Comparison of ENCODE assay signal across 18 cellular contexts in genomic region chr4:87363552-87363951, GRCh38. TPM values are rescaled to one million over a fixed set of nuclear protein-coding genes. Genes with fewer than 3 reads are reported as not detected.
"Had no signal": no experiment of that assay in that cellular context is flagged by ENCODE, and none has a peak within 500 bp of the region (broad histone marks: within the 10 kb centered on the region; RNA-seq: fewer than 3 reads in every experiment).

No MANE protein-coding gene starts in this region.

- H3K4me3 ChIP-seq: colonic mucosa, prostate gland, right lobe of liver, suprapubic skin had no signal

- H3K27ac ChIP-seq: colonic mucosa, prostate gland, right lobe of liver, suprapubic skin had no signal

- H3K4me3 Mint-ChIP-seq: activated CD4-positive, alpha-beta T cell treated with anti-CD3 and anti-CD28 coated beads for 36 hours; activated CD8-positive, alpha-beta T cell treated with anti-CD3 and anti-CD28 coated beads for 36 hours; nephron had no signal

- ATAC-seq: activated CD4-positive, alpha-beta T cell treated with anti-CD3 and anti-CD28 coated beads for 36 hours; activated CD8-positive, alpha-beta T cell treated with anti-CD3 and anti-CD28 coated beads for 36 hours; activated naive CD4-positive, alpha-beta T cell treated with anti-CD3 and anti-CD28 coated beads, Interleukin-2, amount 50 U/mL, for 72 hours; right lobe of liver; stimulated activated naive CD8-positive, alpha-beta T cell treated with anti-CD3 and anti-CD28 coated beads, Interleukin-15, Interleukin-2, amounts not matched to agents 100 U/mL and 50 U/mL, for 24 hours had no signal

- H3K4me1 Mint-ChIP-seq: activated CD4-positive, alpha-beta T cell treated with anti-CD3 and anti-CD28 coated beads for 36 hours; nephron had no signal

- H3K9me3 ChIP-seq: colonic mucosa, prostate gland, right lobe of liver, suprapubic skin had no signal

- H3K27me3 ChIP-seq: colonic mucosa, right lobe of liver, suprapubic skin had no signal

- H3K9me3 Mint-ChIP-seq: activated CD8-positive, alpha-beta T cell treated with anti-CD3 and anti-CD28 coated beads for 36 hours; activated naive CD4-positive, alpha-beta T cell treated with anti-CD3 and anti-CD28 coated beads, Interleukin-2, amount 50 U/mL, for 72 hours had no signal

- H3K27ac Mint-ChIP-seq: activated CD4-positive, alpha-beta T cell treated with anti-CD3 and anti-CD28 coated beads for 36 hours; activated CD8-positive, alpha-beta T cell treated with anti-CD3 and anti-CD28 coated beads for 36 hours; activated naive CD4-positive, alpha-beta T cell treated with anti-CD3 and anti-CD28 coated beads, Interleukin-2, amount 50 U/mL, for 72 hours; nephron had no signal

- H3K4me1 ChIP-seq: colonic mucosa, suprapubic skin had no signal

- H3K36me3 Mint-ChIP-seq: activated naive CD4-positive, alpha-beta T cell treated with anti-CD3 and anti-CD28 coated beads, Interleukin-2, amount 50 U/mL, for 72 hours had no signal

- H3K36me3 ChIP-seq: prostate gland had no signal

- H3K27me3 Mint-ChIP-seq: activated CD4-positive, alpha-beta T cell treated with anti-CD3 and anti-CD28 coated beads for 36 hours; activated CD8-positive, alpha-beta T cell treated with anti-CD3 and anti-CD28 coated beads for 36 hours had no signal

- DNase-seq: activated CD4-positive, alpha-beta T cell treated with anti-CD3 and anti-CD28 coated beads for 36 hours; activated CD8-positive, alpha-beta T cell treated with anti-CD3 and anti-CD28 coated beads for 36 hours; activated gamma-delta T cell; activated T-cell treated with anti-CD3 and anti-CD28 coated beads, Interleukin-2, amount 50 U/mL, for 48 hours; caudate nucleus; colonic mucosa; head of caudate nucleus; kidney glomerular epithelial cell; occipital lobe; right lobe of liver; stimulated activated naive CD8-positive, alpha-beta T cell treated with anti-CD3 and anti-CD28 coated beads, Interleukin-15, Interleukin-2, amounts not matched to agents 100 U/mL and 50 U/mL, for 24 hours; T-helper 1 cell; T1000; trophoblast cell had no signal

RNA-seq across cellular contexts. Expression of gene HSD17B13, which starts 40.9 kb away (rescaled TPM):
- total RNA-seq: activated CD4-positive, alpha-beta T cell treated with anti-CD3 and anti-CD28 coated beads for 36 hours had no signal
